In genomic region chr12:47758584-47758833, GRCh38 we compare ENCODE assay signal across 8 cellular contexts. TPM values are rescaled to one million over a fixed set of nuclear protein-coding genes. Genes with fewer than 3 reads are reported as not detected.
DNase-seq lines count a peak whose midpoint lies in the region; ATAC-seq and TF ChIP-seq lines count a peak whose summit lies in the region.

No MANE protein-coding gene starts in this region.

- H3K36me3 Mint-ChIP-seq in activated T-cell treated with anti-CD3 and anti-CD28 coated beads, Interleukin-2, amount 50 U/mL, for 72 hours (ENCODE audit: insufficient read depth in 2 of 2), result no peaks in the 10 kb centered on the region
- H3K36me3 Mint-ChIP-seq in brain (no peaks in the 10 kb centered on the region), memory B cell (no peaks in the 10 kb centered on the region)

- TF ChIP-seq CTCF in brain (conservative IDR thresholded peaks at IDR 0.05) (no peak), tibial artery (IDR thresholded peaks at IDR 0.05) (no peak)

- no peaks in the 10 kb centered on the region for H3K36me3 ChIP-seq in tibial artery

- peak overlapping the region; percentile 58 to 79 for H3K4me3 ChIP-seq in tibial artery

- peaks cover 12% of the 10 kb centered on the region for H3K27me3 Mint-ChIP-seq in activated T-cell treated with anti-CD3 and anti-CD28 coated beads, Interleukin-2, amount 50 U/mL, for 72 hours (ENCODE audit: low read depth)
- H3K27me3 Mint-ChIP-seq in brain, result peaks cover 3% of the 10 kb centered on the region
- no peaks in the 10 kb centered on the region for H3K27me3 Mint-ChIP-seq in memory B cell

- peak overlapping the region; percentile 54 to 56 for H3K4me3 Mint-ChIP-seq in activated T-cell treated with anti-CD3 and anti-CD28 coated beads, Interleukin-2, amount 50 U/mL, for 72 hours
- peak overlapping the region; percentile 75 to 81 (median 77) for H3K4me3 Mint-ChIP-seq in brain
- H3K4me3 Mint-ChIP-seq in memory B cell, result peak overlapping the region; percentile 62

- no peaks in the 10 kb centered on the region for H3K9me3 Mint-ChIP-seq in activated T-cell treated with anti-CD3 and anti-CD28 coated beads, Interleukin-2, amount 50 U/mL, for 72 hours
- H3K9me3 Mint-ChIP-seq in brain (peaks cover 0 to 2% (median 0%) of the 10 kb centered on the region in 5 experiments), memory B cell (no peaks in the 10 kb centered on the region)

- H3K9me3 ChIP-seq in tibial artery, result no peaks in the 10 kb centered on the region

- no peak for DNase-seq in activated T-cell treated with anti-CD3 and anti-CD28 coated beads, Interleukin-2, amount 50 U/mL, for 72 hours
- no peak for DNase-seq in activated T-cell treated with anti-CD3 and anti-CD28 coated beads, Interleukin-2, amount 50 U/mL, for 1 hour
- DNase-seq in memory B cell (ENCODE audit: low spot score in 2 of 2), result no peak
- DNase-seq in tibial artery, result no peak
- no peak for DNase-seq in NOMO-1 treated with DMSO at 0.1 percent for 48 hours (lab: John Stamatoyannopoulos, UW; ENCODE audit: unreplicated experiment)
- no peak for DNase-seq in HT-29 (ENCODE audit: low spot score)
- no peak for DNase-seq in putamen (ENCODE audit: low spot score)

- ATAC-seq in activated T-cell treated with anti-CD3 and anti-CD28 coated beads, Interleukin-2, amount 50 U/mL, for 72 hours (replicated peaks in 1 of 2), result no peak
- no peak for ATAC-seq in memory B cell (ENCODE audit: low read depth)

- H3K27ac Mint-ChIP-seq in activated T-cell treated with anti-CD3 and anti-CD28 coated beads, Interleukin-2, amount 50 U/mL, for 72 hours, result no peak overlapping the region
- peak overlapping the region; percentile 21 to 83 (median 54) for H3K27ac Mint-ChIP-seq in brain
- peak overlapping the region; percentile 51 for H3K27ac Mint-ChIP-seq in memory B cell

- H3K4me1 ChIP-seq in tibial artery, result peaks cover 0 to 70% (median 54%) of the 10 kb centered on the region in 4 donors

- peak overlapping the region; percentile 77 to 83 for H3K27ac ChIP-seq in tibial artery

- H3K27me3 ChIP-seq in tibial artery, result no peaks in the 10 kb centered on the region

- intact Hi-C loops in tibial artery (cut with DNase I; ENCODE audit: low total_unique reads), result no loop called here

- H3K4me1 Mint-ChIP-seq in activated T-cell treated with anti-CD3 and anti-CD28 coated beads, Interleukin-2, amount 50 U/mL, for 72 hours (ENCODE audit: low read depth), result peaks cover 57% of the 10 kb centered on the region
- peaks cover 62% of the 10 kb centered on the region for H3K4me1 Mint-ChIP-seq in brain
- peaks cover 35% of the 10 kb centered on the region for H3K4me1 Mint-ChIP-seq in memory B cell

RNA-seq across cellular contexts. Expression of gene RAPGEF3, which starts 0.2 kb away (rescaled TPM):
- 1 to 10 TPM in 1 of 2 donors, under 1 TPM in 1; 0.62 to 1.4 TPM for total RNA-seq in activated T-cell treated with anti-CD3 and anti-CD28 coated beads, Interleukin-2, amount 50 U/mL, for 72 hours
- polyA plus RNA-seq in brain (ENCODE audit: insufficient read depth, low read depth, low replicate concordance), result 10.3 TPM
- total RNA-seq in HT-29 (2014; rRNA removed; shearing (Covaris generic)), result 38.2 and 44.1 TPM in 2 replicates

RNA-seq across cellular contexts. Expression of gene SLC48A1, which starts 14.5 kb away (rescaled TPM):
- 10 to 100 TPM; 14.6 to 15.2 TPM for total RNA-seq in activated T-cell treated with anti-CD3 and anti-CD28 coated beads, Interleukin-2, amount 50 U/mL, for 72 hours
- 77.4 TPM for polyA plus RNA-seq in brain (ENCODE audit: insufficient read depth, low read depth, low replicate concordance)
- total RNA-seq in HT-29 (2014; rRNA removed; shearing (Covaris generic)), result 31.1 and 35.7 TPM in 2 replicates

RNA-seq across cellular contexts. Expression of gene ENDOU, which starts 33.2 kb away (rescaled TPM):
- under 1 TPM; 0.26 to 0.44 TPM for total RNA-seq in activated T-cell treated with anti-CD3 and anti-CD28 coated beads, Interleukin-2, amount 50 U/mL, for 72 hours
- 0.80 TPM for polyA plus RNA-seq in brain (ENCODE audit: insufficient read depth, low read depth, low replicate concordance)
- not detected in 2 replicates for total RNA-seq in HT-29 (2014; rRNA removed; shearing (Covaris generic))

RNA-seq across cellular contexts. Expression of gene RPAP3, which starts 52.7 kb away (rescaled TPM):
- 10 to 100 TPM; 34.4 to 36.0 TPM for total RNA-seq in activated T-cell treated with anti-CD3 and anti-CD28 coated beads, Interleukin-2, amount 50 U/mL, for 72 hours
- 6.2 TPM for polyA plus RNA-seq in brain (ENCODE audit: insufficient read depth, low read depth, low replicate concordance)
- 8.6 and 9.4 TPM in 2 replicates for total RNA-seq in HT-29 (2014; rRNA removed; shearing (Covaris generic))

Comparison
In these comparisons a context has a peak if more than half of its experiments do, and no peak if none do; other contexts are left out.
1. RNA of gene RAPGEF3, which starts 0.2 kb away (total RNA-seq): 38.2 to 44.1 TPM in HT-29; 0.62 to 1.4 TPM in activated T-cell treated with anti-CD3 and anti-CD28 coated beads, Interleukin-2, amount 50 U/mL, for 72 hours; every median in the first group is over 10 times any median in the second.
2. Peak in every context shown above with its lines, with median percentiles within 50 percentile points of each other: H3K4me3 Mint-ChIP-seq.